Comparison of ENCODE assay signal across 17 cellular contexts in genomic region chr3:127069814-127070440, GRCh38.
"Had no signal": no experiment of that assay in that cellular context is flagged by ENCODE, and none has a peak within 500 bp of the region (broad histone marks: within the 10 kb centered on the region; RNA-seq: fewer than 3 reads in every experiment).

No MANE protein-coding gene starts in this region.

- H3K27ac ChIP-seq: parathyroid adenoma, suprapubic skin, transverse colon, WERI-Rb-1 had no signal

- H3K79me2 ChIP-seq: parathyroid adenoma had no signal

- H3K4me3 ChIP-seq: suprapubic skin, transverse colon had no signal

- DNase-seq: activated CD4-positive, alpha-beta T cell treated with anti-CD3 and anti-CD28 coated beads for 1 hour; activated CD8-positive, alpha-beta memory T cell treated with anti-CD3 and anti-CD28 coated beads for 24 hours; activated CD8-positive, alpha-beta memory T cell treated with anti-CD3 and anti-CD28 coated beads, Interleukin-2, amount 50 U/mL, for 48 hours; activated naive CD4-positive, alpha-beta T cell; activated naive CD8-positive, alpha-beta T cell treated with anti-CD3 and anti-CD28 coated beads for 36 hours; amniotic stem cell; effector memory CD8-positive, alpha-beta T cell; foreskin melanocyte; stimulated activated CD4-positive, alpha-beta T cell treated with anti-CD3 and anti-CD28 coated beads, Interleukin-2, amount 100 ng/mL, for 24 hours; stimulated activated naive CD8-positive, alpha-beta T cell treated with anti-CD3 and anti-CD28 coated beads, Interleukin-15, amount 100 ng/mL, for 72 hours; SW 1271; T-helper 2 cell; transverse colon; WERI-Rb-1 had no signal

- H3K9me3 ChIP-seq: suprapubic skin, transverse colon had no signal

- H2AFZ ChIP-seq: parathyroid adenoma had no signal

- H3K4me1 ChIP-seq: transverse colon had no signal

- H3K9ac ChIP-seq: parathyroid adenoma had no signal

- ATAC-seq: effector memory CD8-positive, alpha-beta T cell; naive thymus-derived CD8-positive, alpha-beta T cell; stimulated activated naive CD8-positive, alpha-beta T cell treated with anti-CD3 and anti-CD28 coated beads, Interleukin-15, amount 100 ng/mL, for 72 hours had no signal

- H3K36me3 ChIP-seq: suprapubic skin, transverse colon, WERI-Rb-1 had no signal
